8 cellular contexts compared by ENCODE assay signal in the genomic region with DNA sequence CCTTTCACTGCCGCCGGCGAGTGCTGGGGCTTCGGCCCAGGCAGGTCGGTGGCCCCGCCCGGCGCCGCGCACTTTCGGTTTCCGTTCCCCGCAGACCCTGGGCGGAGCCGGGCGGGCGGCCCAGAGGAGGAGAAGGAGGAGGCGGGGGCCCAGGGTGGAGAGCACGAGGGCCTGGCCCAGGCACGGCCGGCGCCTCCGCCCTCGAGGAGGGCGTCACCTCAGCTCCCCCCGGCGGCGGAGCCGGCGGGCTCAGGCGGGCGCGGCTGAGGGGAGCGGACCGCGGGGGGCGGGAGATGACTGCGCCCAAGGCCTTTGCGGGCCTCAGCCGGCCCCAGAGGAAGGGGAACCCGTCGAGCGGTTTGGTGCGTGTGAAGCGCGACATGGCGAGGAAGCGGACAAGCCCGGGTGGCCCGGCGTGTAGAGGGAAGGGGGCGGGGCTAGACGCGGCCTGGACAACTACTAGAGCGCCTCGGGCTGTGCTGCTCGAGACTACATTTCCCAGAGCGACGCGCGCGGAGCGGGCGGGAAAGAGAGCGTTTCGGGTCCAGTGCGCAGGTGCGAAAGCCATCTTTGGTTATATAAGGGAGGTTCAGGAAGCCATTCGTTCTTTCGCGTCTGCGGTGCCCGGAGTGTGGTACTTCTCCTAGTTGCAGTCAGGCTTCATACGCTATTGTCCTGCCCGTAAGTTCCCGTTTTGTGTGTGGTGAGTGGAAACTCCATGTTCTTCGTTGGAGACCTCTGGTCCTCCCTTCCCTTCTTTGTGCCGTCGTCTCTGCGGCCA. TPM values are rescaled to one million over a fixed set of nuclear protein-coding genes. Genes with fewer than 3 reads are reported as not detected.
DNase-seq lines count a peak whose midpoint lies in the region; ATAC-seq and TF ChIP-seq lines count a peak whose summit lies in the region.

Gene ZNFX1 (minus strand): TSS at position 22 of the 781 bp plus-strand sequence. CDS start 2,218 bp downstream, outside the sequence.

- H3K4me3 ChIP-seq in ACC112 (ENCODE audit: low read depth, low read length), result peak within 1 kb of the TSS; percentile 92
- peak within 1 kb of the TSS; percentile 89 to 98 (median 97) for H3K4me3 ChIP-seq in breast epithelium
- H3K4me3 ChIP-seq in iPS-18c (ENCODE audit: insufficient read depth, low read depth, low read length), result peak within 1 kb of the TSS; percentile 97
- H3K4me3 ChIP-seq in skin epidermis, result peak within 1 kb of the TSS; percentile 57 to 96 (median 83)

- DNase-seq in NCI-H2196 treated with DMSO at 0.1 percent for 48 hours (lab: John Stamatoyannopoulos, UW; ENCODE audit: unreplicated experiment) (peak; percentile 95), breast epithelium (ENCODE audit: low spot score in 2 of 2) (peak; percentile 99)

- H2AFZ ChIP-seq in ACC112 (ENCODE audit: low read length, unreplicated experiment), result no peak within 1 kb of the TSS

- H3K9me3 ChIP-seq in breast epithelium (peaks cover 13 to 37% of the 10 kb centered on the region in 2 donors), iPS-18c (ENCODE audit: control insufficient read depth, insufficient read depth, low read length) (peaks cover 5% of the 10 kb centered on the region)

- H3K4me1 ChIP-seq in ACC112 (ENCODE audit: control insufficient read depth, insufficient read depth, low read length, unreplicated experiment) (peaks cover 39% of the 10 kb centered on the region), breast epithelium (peaks cover 14 to 16% of the 10 kb centered on the region in 2 donors)

- H3K36me3 ChIP-seq in ACC112 (ENCODE audit: insufficient read depth, low read length), result peaks cover 62% of the 10 kb centered on the region
- peaks cover 15% of the 10 kb centered on the region for H3K36me3 ChIP-seq in breast epithelium

- TF ChIP-seq CTCF in VCaP (conservative IDR thresholded peaks at IDR 0.05) (no peak; the same call in 1 of the 2 replicates), breast epithelium (IDR thresholded peaks at IDR 0.05) (peak in 1 of 3 donors; percentile 21)

- H3K27me3 ChIP-seq in ACC112 (ENCODE audit: insufficient read depth, low read length) (no peaks in the 10 kb centered on the region), breast epithelium (no peaks in the 10 kb centered on the region)

- H3K27ac ChIP-seq in ACC112 (ENCODE audit: low read depth, low read length) (peak within 1 kb of the TSS; percentile 86), VCaP (peak within 1 kb of the TSS; percentile 94), breast epithelium (peak within 1 kb of the TSS; percentile 96 to 98), skin epidermis (peak within 1 kb of the TSS; percentile 90 to 100 (median 98))

- ATAC-seq in GM18870 (IDR thresholded peaks at IDR 0.05; ENCODE audit: unreplicated experiment) (peak; percentile 74), HG03135 (IDR thresholded peaks at IDR 0.05; ENCODE audit: unreplicated experiment) (peak; percentile 82)

- intact Hi-C loops in breast epithelium (cut with DNase I; ENCODE audit: low total_unique reads), result no loop called here

- peak; percentile 98 for TF ChIP-seq POLR2A in breast epithelium (IDR thresholded peaks at IDR 0.05)

- H3K79me2 ChIP-seq in ACC112 (ENCODE audit: control insufficient read depth, insufficient read depth, low read length, unreplicated experiment), result peaks cover 90% of the 10 kb centered on the region

RNA-seq across cellular contexts. Expression of gene ZNFX1, which starts in this region (rescaled TPM):
- total RNA-seq in breast epithelium, result 10 to 100 TPM; 36.3 to 42.1 (median 36.7) TPM

Comparison
In these comparisons a context has a peak if more than half of its experiments do, and no peak if none do; other contexts are left out.
1. Peak in every context shown above with its lines: DNase-seq, ATAC-seq, H3K4me3 ChIP-seq and H3K27ac ChIP-seq.